ENCODE assay signal across 22 cellular contexts in the genomic region with DNA sequence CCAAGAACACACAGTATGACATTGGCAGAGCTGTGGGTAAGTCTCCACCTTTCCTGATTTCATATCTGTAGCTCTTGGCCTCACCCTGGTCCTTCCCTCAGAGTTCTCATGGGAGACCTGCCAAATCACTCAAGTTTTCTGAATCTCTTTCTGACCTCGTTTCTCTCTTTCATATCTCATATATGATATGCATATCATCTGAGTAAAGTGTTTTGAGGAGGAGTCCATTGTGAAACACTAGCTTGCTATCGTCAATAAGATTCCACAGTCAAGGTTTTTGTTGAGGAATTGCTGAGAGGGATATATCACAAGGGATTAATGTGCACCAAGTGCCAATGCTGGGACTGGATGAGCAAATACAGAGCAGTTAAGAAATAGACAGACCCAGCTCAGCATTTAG.
DNase-seq lines count a peak whose midpoint lies in the region; ATAC-seq and TF ChIP-seq lines count a peak whose summit lies in the region.
"Had no signal": no experiment of that assay in that cellular context is flagged by ENCODE, and none has a peak within 500 bp of the region (broad histone marks: within the 10 kb centered on the region; RNA-seq: fewer than 3 reads in every experiment).

No MANE protein-coding gene starts in this region.

- H3K9me3 ChIP-seq in right atrium auricular region: no peaks in the 10 kb centered on the region
- H3K9me3 ChIP-seq: A549, BE2C, BLaER1 had no signal

- TF ChIP-seq CTCF in right atrium auricular region (IDR thresholded peaks at IDR 0.05): no peak

- DNase-seq in left cardiac atrium (no peak), right atrium auricular region (ENCODE audit: low spot score) (no peak), amniotic epithelial cell (ENCODE audit: low read depth) (peak; percentile 86), G401 (ENCODE audit: low spot score) (no peak)
- DNase-seq: BE2C; C1 segment of cervical spinal cord; CD4-positive, alpha-beta memory T cell; CD4-positive, CD25-positive, alpha-beta regulatory T cell; CD8-positive, alpha-beta memory T cell; COR-L47; DMS 273 treated with DMSO at 0.1 percent for 48 hours; DMS153; DMS53; DMS79; DND-41; EL; GF-D8 had no signal

- no peak overlapping the region for H3K27ac ChIP-seq in right atrium auricular region
- H3K27ac ChIP-seq: 22Rv1, A549, BLaER1 had no signal

- no peak overlapping the region for H3K4me3 ChIP-seq in right atrium auricular region
- H3K4me3 ChIP-seq: A549, BLaER1, GM12878 had no signal

- no peaks in the 10 kb centered on the region for H3K36me3 ChIP-seq in right atrium auricular region
- H3K36me3 ChIP-seq: BE2C, BLaER1 had no signal

- intact Hi-C loops in left cardiac atrium (cut with DNase I): no loop called here

- H3K4me1 ChIP-seq in right atrium auricular region: no peaks in the 10 kb centered on the region
- H3K4me1 ChIP-seq: A549, BE2C, BLaER1 had no signal

- in situ Hi-C loops in G401 (cut with HindIII; ENCODE audit: low sequenced_read_pairs): no loop called here

- ATAC-seq in left cardiac atrium: peak; percentile 70 to 82
- no peak for ATAC-seq in HG03039 (IDR thresholded peaks at IDR 0.05; ENCODE audit: unreplicated experiment)
- ATAC-seq: A549, GM12878 had no signal

- H3K27me3 ChIP-seq in right atrium auricular region: no peaks in the 10 kb centered on the region
- H3K27me3 ChIP-seq: BE2C, BLaER1 had no signal
